ENCODE assay signal across 1 cellular context in genomic region chr6:157513619-157514485, GRCh38.
TF ChIP-seq lines count a peak whose summit lies in the region.

No MANE protein-coding gene starts in this region.

TF ChIP-seq in GM23338, 12 proteins besides CTCF, POLR2A, EP300 and RAD21 (continued from another document):
- TF ChIP-seq ETS1 (IDR thresholded peaks at IDR 0.05) (no peak), POLR2AphosphoS5 (IDR thresholded peaks at IDR 0.05; ENCODE audit: low read depth) (no peak), EZH2phosphoT487 (IDR thresholded peaks at IDR 0.05; ENCODE audit: unreplicated experiment) (no peak), NANOG (IDR thresholded peaks at IDR 0.05; ENCODE audit: borderline replicate concordance) (no peak), REST (IDR thresholded peaks at IDR 0.05; ENCODE audit: unreplicated experiment) (no peak)
